ENCODE assay signal across 10 cellular contexts in the genomic region with DNA sequence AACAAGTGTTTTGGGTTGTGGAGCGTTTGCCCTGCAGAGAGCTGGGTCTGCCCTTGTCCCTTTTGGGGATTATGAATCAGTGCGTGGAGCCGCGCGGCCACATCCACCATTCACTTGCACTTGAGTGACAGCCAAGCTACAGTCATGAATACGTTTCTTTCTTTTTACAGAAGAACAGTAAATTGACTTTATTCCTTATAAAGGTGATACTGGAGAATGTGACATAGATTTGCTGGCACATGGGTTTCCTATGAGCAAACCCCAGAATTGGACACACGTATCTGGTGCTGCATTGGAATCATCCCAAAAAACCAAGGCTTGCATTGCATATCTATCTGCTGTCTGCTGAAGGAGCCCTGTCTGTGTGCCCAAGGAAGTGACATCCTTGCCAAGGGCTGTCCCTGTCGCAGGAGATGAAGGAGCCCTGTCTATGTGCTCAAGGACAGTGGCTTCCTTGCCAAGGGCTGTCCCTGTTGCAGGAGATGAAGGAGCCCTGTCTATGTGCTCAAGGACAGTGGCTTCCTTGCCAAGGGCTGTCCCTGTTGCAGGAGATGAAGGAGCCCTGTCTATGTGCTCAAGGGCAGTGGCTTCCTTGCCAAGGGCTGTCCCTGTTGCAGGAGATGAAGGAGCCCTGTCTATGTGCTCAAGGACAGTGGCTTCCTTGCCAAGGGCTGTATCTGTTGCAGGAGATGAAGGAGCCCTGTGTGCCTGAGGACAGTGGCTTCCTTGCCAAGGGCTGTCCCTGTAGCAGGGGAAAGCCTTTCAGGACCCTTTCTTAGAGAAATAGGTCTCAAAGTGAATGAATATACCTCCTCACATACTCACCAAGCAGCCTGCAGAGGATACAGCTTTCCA. TPM values are rescaled to one million over a fixed set of nuclear protein-coding genes. Genes with fewer than 3 reads are reported as not detected.
DNase-seq lines count a peak whose midpoint lies in the region; ATAC-seq, FAIRE-seq and TF ChIP-seq lines count a peak whose summit lies in the region.
"Not testable (repeated sequence)": the region's sequence is repeated elsewhere in the genome, so short reads cannot be mapped to it uniquely, and the experiment has no call there.
"Had no signal": no experiment of that assay in that cellular context is flagged by ENCODE, and none has a peak within 500 bp of the region (broad histone marks: within the 10 kb centered on the region; RNA-seq: fewer than 3 reads in every experiment).

No MANE protein-coding gene starts in this region.

- H3K4me2 ChIP-seq in MM.1S (ENCODE audit: low read depth, low read length); GM12878 (ENCODE audit: control insufficient read depth, insufficient read depth); HepG2 (ENCODE audit: low read depth, low read length); osteoblast (ENCODE audit: insufficient read depth, low read length): not testable (repeated sequence)

- H3K27ac Mint-ChIP-seq in effector memory CD8-positive, alpha-beta T cell = peak overlapping the region; percentile 44 to 80
- H3K27ac Mint-ChIP-seq in stimulated activated effector memory CD8-positive, alpha-beta T cell treated with anti-CD3 and anti-CD28 coated beads, Interleukin-12 subunit alpha, Interleukin-12 subunit beta, amount 100 ng/mL, for 72 hours = peak overlapping the region; percentile 96

- CTCF ChIA-PET in GM12878 (lab: Yijun Ruan, JAX); HepG2 (lab: Yijun Ruan, JAX; ENCODE audit: low intra/inter-chr PET ratio, low total read pairs): not testable (repeated sequence)

- H2AFZ ChIP-seq in MM.1S (ENCODE audit: low read length); GM12878 (ENCODE audit: control insufficient read depth, low read depth, low read length); HepG2 (ENCODE audit: low read length); osteoblast (ENCODE audit: low read length): not testable (repeated sequence)

- SMC1A ChIA-PET in GM12878 (lab: Charles Lee; ENCODE audit: uncharacterized antibody, unreplicated experiment) = not testable (repeated sequence)

- H3K4me3 Mint-ChIP-seq in effector memory CD8-positive, alpha-beta T cell; stimulated activated effector memory CD8-positive, alpha-beta T cell treated with anti-CD3 and anti-CD28 coated beads, Interleukin-12 subunit alpha, Interleukin-12 subunit beta, amount 100 ng/mL, for 72 hours: not testable (repeated sequence)

- 86% methylated on average over 8 of the region's 8 CpGs for WGBS in GM12878 (ENCODE audit: insufficient coverage, insufficient replicate concordance, low lambda C conversion rate, missing lambda C conversion rate)
- WGBS in HepG2 (ENCODE audit: low lambda C conversion rate) = 85% methylated on average over 8 of the region's 8 CpGs

- H3K79me2 ChIP-seq in MM.1S (ENCODE audit: low read length); GM12878 (ENCODE audit: control insufficient read depth, insufficient read depth, low read length); HepG2 (ENCODE audit: insufficient read depth, low read length); osteoblast (ENCODE audit: insufficient read depth, low read length): not testable (repeated sequence)

- in situ Hi-C loops in GM12878 (cut with MboI) = not testable (repeated sequence)
- in situ Hi-C loops in HepG2 (cut with HindIII; ENCODE audit: extremely low pct_ligation_motif_present, low pct_unique_long_range_greater_than_20kb) = loop anchor here (25.0 kb wide), 1 partner anchor 268 kb away; no protein-coding TSS in a partner anchor

- H3K36me3 ChIP-seq in MM.1S (replicated peaks; ENCODE audit: insufficient read depth, low read length); GM12878 (ENCODE audit: control insufficient read depth in 2 of 2, insufficient read depth in 2 of 2, low read length in 1 of 2): not testable (repeated sequence)
- H3K36me3 ChIP-seq in HepG2 (replicated peaks in 1 of 2; ENCODE audit: control insufficient read depth in 1 of 2, insufficient read depth in 2 of 2, low read length in 2 of 2) (peaks cover 6 to 15% of the 10 kb centered on the region in 2 experiments; a peak in 4 of 5 replicates), osteoblast (ENCODE audit: insufficient read depth, low read length) (peaks cover 31% of the 10 kb centered on the region)

- DNase-seq in 8988T (peak; percentile 9), MM.1S (peak; percentile 4), osteoblast (ENCODE audit: insufficient read length, low spot score, missing footprints) (peak; percentile 56)
- peak; percentile 55 for DNase-seq in activated CD8-positive, alpha-beta memory T cell treated with anti-CD3 and anti-CD28 coated beads, Interleukin-2, amount 50 U/mL, for 48 hours
- not testable (repeated sequence) for DNase-seq in GM12878 (ENCODE audit: low read depth, low spot score); effector memory CD8-positive, alpha-beta T cell; HepG2 (ENCODE audit: low spot score); stimulated activated effector memory CD8-positive, alpha-beta T cell treated with anti-CD3 and anti-CD28 coated beads, Interleukin-12 subunit alpha, Interleukin-12 subunit beta, amount 100 ng/mL, for 72 hours (ENCODE audit: low spot score in 2 of 2)

- H3K9ac ChIP-seq in MM.1S (ENCODE audit: low read length); GM12878 (ENCODE audit: control insufficient read depth, insufficient read depth, low read length); HepG2 (ENCODE audit: insufficient read depth, low read depth, low read length): not testable (repeated sequence)

- not testable (repeated sequence) for BruUV-seq in GM12878 (replicated peaks; lab: Mats Ljungman, UMichigan); HepG2 (replicated peaks; lab: Mats Ljungman, UMichigan)

- not testable (repeated sequence) for H3K4me1 ChIP-seq in MM.1S (ENCODE audit: low read length); GM12878 (ENCODE audit: control insufficient read depth, insufficient read depth, low read length); HepG2 (ENCODE audit: insufficient read depth, low read length)
- peaks cover 18% of the 10 kb centered on the region for H3K4me1 ChIP-seq in osteoblast (ENCODE audit: insufficient read depth, low read length)

- not testable (repeated sequence) for TF ChIP-seq RAD21 in GM12878 (IDR thresholded peaks at IDR 0.05; ENCODE audit: insufficient read depth, low read depth, low read length); HepG2 (CRISPR knock-in tag; IDR thresholded peaks at IDR 0.05)

- not testable (repeated sequence) for H3K9me3 Mint-ChIP-seq in effector memory CD8-positive, alpha-beta T cell; stimulated activated effector memory CD8-positive, alpha-beta T cell treated with anti-CD3 and anti-CD28 coated beads, Interleukin-12 subunit alpha, Interleukin-12 subunit beta, amount 100 ng/mL, for 72 hours

- TF ChIP-seq POLR2A in GM12878 (IDR thresholded peaks at IDR 0.05; ENCODE audit: low read depth, low read length); HepG2 (IDR thresholded peaks at IDR 0.05; ENCODE audit: insufficient read depth in 1 of 2, low read depth in 2 of 2, low read length in 2 of 2): not testable (repeated sequence)

- not testable (repeated sequence) for ATAC-seq in GM12878; effector memory CD8-positive, alpha-beta T cell (replicated peaks); HepG2; stimulated activated effector memory CD8-positive, alpha-beta T cell treated with anti-CD3 and anti-CD28 coated beads, Interleukin-12 subunit alpha, Interleukin-12 subunit beta, amount 100 ng/mL, for 72 hours

- intact Hi-C loops in GM12878 (cut with micrococcal nuclease; ENCODE audit: unreplicated experiment); HepG2 (cut with micrococcal nuclease; ENCODE audit: unreplicated experiment): not testable (repeated sequence)

- TF ChIP-seq CTCF in MM.1S (IDR thresholded peaks at IDR 0.05; ENCODE audit: low read length); GM12878 (IDR thresholded peaks at IDR 0.05 in 2 of 3, conservative IDR thresholded peaks at IDR 0.05 in 1 of 3; ENCODE audit: control insufficient read depth in 2 of 3, extremely low read depth in 1 of 3, insufficient read depth in 1 of 3, low read depth in 3 of 3, low read length in 3 of 3); HepG2 (CRISPR knock-in tag; IDR thresholded peaks at IDR 0.05); osteoblast (IDR thresholded peaks at IDR 0.05; ENCODE audit: extremely low read depth, low read depth, low read length): not testable (repeated sequence)

- H3K27me3 ChIP-seq in MM.1S (replicated peaks; ENCODE audit: insufficient read depth, low read length); GM12878 (replicated peaks in 1 of 2; ENCODE audit: control insufficient read depth in 2 of 2, insufficient read depth in 2 of 2, low read length in 1 of 2); HepG2 (ENCODE audit: control insufficient read depth in 1 of 2, insufficient read depth in 2 of 2, low read length in 2 of 2); osteoblast (ENCODE audit: insufficient read depth, low read length): not testable (repeated sequence)

- not testable (repeated sequence) for H3K9me3 ChIP-seq in MM.1S (replicated peaks; ENCODE audit: insufficient read depth, low read length); GM12878 (replicated peaks; ENCODE audit: control insufficient read depth, insufficient read depth, low read length); HepG2 (ENCODE audit: low read length); osteoblast (ENCODE audit: low read depth, low read length)

- H3K27ac ChIP-seq in MM.1S (ENCODE audit: low read length); GM12878 (ENCODE audit: control insufficient read depth, insufficient read depth); HepG2 (ENCODE audit: extremely low read length, insufficient read depth, low read length); osteoblast (ENCODE audit: low read depth, low read length): not testable (repeated sequence)

- not testable (repeated sequence) for H4K20me1 ChIP-seq in MM.1S (ENCODE audit: insufficient read depth, low read length); GM12878 (ENCODE audit: control insufficient read depth, insufficient read depth); HepG2 (ENCODE audit: insufficient read depth, low read length); osteoblast (ENCODE audit: insufficient read depth, low read length)

- not testable (repeated sequence) for H3K4me1 Mint-ChIP-seq in effector memory CD8-positive, alpha-beta T cell (ENCODE audit: low read depth in 2 of 2)
- H3K4me1 Mint-ChIP-seq in stimulated activated effector memory CD8-positive, alpha-beta T cell treated with anti-CD3 and anti-CD28 coated beads, Interleukin-12 subunit alpha, Interleukin-12 subunit beta, amount 100 ng/mL, for 72 hours = peaks cover 61% of the 10 kb centered on the region

- not testable (repeated sequence) for TF ChIP-seq EP300 in GM12878 (IDR thresholded peaks at IDR 0.05; ENCODE audit: borderline replicate concordance in 1 of 2, control insufficient read depth in 1 of 2, low read depth in 2 of 2, low read length in 2 of 2); HepG2 (IDR thresholded peaks at IDR 0.05; ENCODE audit: low read depth in 2 of 2, low read length in 2 of 2); HepG2 (CRISPR knock-in tag; IDR thresholded peaks at IDR 0.05; ENCODE audit: borderline replicate concordance)

- RAD21 ChIA-PET in GM12878 (lab: Charles Lee; ENCODE audit: unreplicated experiment) = not testable (repeated sequence)

- H3K9me2 ChIP-seq in MM.1S (replicated peaks; ENCODE audit: insufficient read depth, low read length) = not testable (repeated sequence)

- FAIRE-seq in GM12878 (lab: Jason Lieb, UNC); HepG2 (lab: Jason Lieb, UNC): not testable (repeated sequence)

- POLR2A ChIA-PET in GM12878 (lab: Charles Lee); HepG2 (lab: Yijun Ruan, JAX): not testable (repeated sequence)

- not testable (repeated sequence) for H3K4me3 ChIP-seq in MM.1S (ENCODE audit: low read length); GM12878; HepG2 (replicated peaks in 1 of 3; ENCODE audit: insufficient read depth in 1 of 3, low read depth in 2 of 3, low read length in 3 of 3); osteoblast (ENCODE audit: insufficient read depth, low read length)

- H3K27me3 Mint-ChIP-seq in effector memory CD8-positive, alpha-beta T cell = not testable (repeated sequence)

- H3F3A ChIP-seq in MM.1S (ENCODE audit: insufficient read depth, low read length) = not testable (repeated sequence)

- peaks cover 25% of the 10 kb centered on the region for H3K36me3 Mint-ChIP-seq in effector memory CD8-positive, alpha-beta T cell (ENCODE audit: insufficient read depth)
- H3K36me3 Mint-ChIP-seq in stimulated activated effector memory CD8-positive, alpha-beta T cell treated with anti-CD3 and anti-CD28 coated beads, Interleukin-12 subunit alpha, Interleukin-12 subunit beta, amount 100 ng/mL, for 72 hours = peaks cover 85% of the 10 kb centered on the region

RNA-seq across cellular contexts. Expression of a gene that starts 26.3 kb away (rescaled TPM):
- total RNA-seq in GM12878 (2013; cell fraction: nucleolus; rRNA removed) = 1.7 and 2.4 TPM in 2 replicates
- total RNA-seq in GM12878 (2014; rRNA removed) (0.17 TPM in 1 of 2 replicates, not detected in the other), GM12878 (2014; rRNA removed; fragmentation: Illumina TruSeq; extraction: Trizol) (0.18 and 0.22 TPM in 2 replicates), GM12878 (2021) (0.13 and 0.46 TPM in 2 replicates), HepG2 (2016; rRNA removed; fragmentation: Illumina TruSeq; extraction: Trizol) (0.24 TPM in 1 of 2 replicates, not detected in the other), osteoblast (0.36 and 1.2 TPM in 2 replicates)
- polyA plus RNA-seq in GM12878 (2011; ENCODE audit: low read depth) = 0.47 TPM
- polyA plus RNA-seq in GM12878 (2011; rRNA removed) (0.07 TPM in 1 of 2 replicates, not detected in the other), GM12878 (2014; fragmentation: Illumina TruSeq; extraction: Trizol) (0.38 TPM in 1 of 2 replicates, not detected in the other), GM12878 (2014; fragmentation: Nextera tagmentation; extraction: Ambion mirVana) (under 1 TPM; 0.04 to 0.06 TPM), GM12878 (2014; rRNA removed) (0.13 and 0.80 TPM in 2 replicates), GM12878 (2016; fragmentation: Nextera tagmentation; extraction: Ambion mirVana) (not detected), HepG2 (2011; rRNA removed) (0.83 and 1.2 TPM in 2 replicates)
- polyA plus RNA-seq in GM12878 (2011; cell fraction: cytosol; rRNA removed) = 0.09 TPM in 1 of 2 replicates, not detected in the other
- polyA plus RNA-seq in GM12878 (2011; cell fraction: nucleus; rRNA removed) = 0.19 and 0.63 TPM in 2 replicates
- 0.39 and 0.50 TPM in 2 replicates for polyA plus RNA-seq in GM12878 (2012)
- polyA minus RNA-seq in GM12878 (2011; rRNA and poly(A)+ RNA removed) = 0.31 TPM in 1 of 2 replicates, not detected in the other
- polyA minus RNA-seq in GM12878 (2011; cell fraction: cytosol; rRNA and poly(A)+ RNA removed) = not detected in 2 replicates
- 0.19 TPM in 1 of 2 replicates, not detected in the other for polyA minus RNA-seq in GM12878 (2011; cell fraction: nucleus; rRNA and poly(A)+ RNA removed)
- not detected in 2 replicates for total RNA-seq in HepG2 (2016; cell fraction: cytosol; rRNA removed; fragmentation: Illumina TruSeq; extraction: Trizol; ENCODE audit: low read depth)
- total RNA-seq in HepG2 (2016; cell fraction: insoluble cytoplasmic fraction; rRNA removed; fragmentation: Illumina TruSeq; extraction: Trizol) = 0.09 TPM in 1 of 2 replicates, not detected in the other
- total RNA-seq in HepG2 (2016; cell fraction: membrane; rRNA removed; fragmentation: Illumina TruSeq; extraction: Trizol) = not detected in 2 replicates
- 0.34 TPM in 1 of 2 replicates, not detected in the other for total RNA-seq in HepG2 (2016; cell fraction: nucleus; rRNA removed; fragmentation: Illumina TruSeq; extraction: Trizol)
- polyA plus RNA-seq in HepG2 (2011; cell fraction: cytosol; rRNA removed) = 0.35 and 0.39 TPM in 2 replicates
- polyA plus RNA-seq in HepG2 (2011; cell fraction: nucleus; rRNA removed) = 4.6 and 6.0 TPM in 2 replicates
- 1.5 and 1.9 TPM in 2 replicates for polyA plus RNA-seq in HepG2 (2012)
- polyA plus RNA-seq in HepG2 (2016; cell fraction: cytosol; fragmentation: Illumina TruSeq; extraction: Trizol; ENCODE audit: low read depth) = 0.11 TPM in 1 of 2 replicates, not detected in the other
- 0.23 TPM in 1 of 2 replicates, not detected in the other for polyA plus RNA-seq in HepG2 (2016; cell fraction: insoluble cytoplasmic fraction; fragmentation: Illumina TruSeq; extraction: Trizol; ENCODE audit: low read depth)
- 0.16 and 0.24 TPM in 2 replicates for polyA plus RNA-seq in HepG2 (2016; cell fraction: membrane; fragmentation: Illumina TruSeq; extraction: Trizol; ENCODE audit: low read depth)
- 0.79 and 1.7 TPM in 2 replicates for polyA plus RNA-seq in HepG2 (2016; cell fraction: nucleus; fragmentation: Illumina TruSeq; extraction: Trizol; ENCODE audit: insufficient read depth, low read depth)
- polyA minus RNA-seq in HepG2 (2011; rRNA and poly(A)+ RNA removed; ENCODE audit: low replicate concordance) = 0.23 and 0.48 TPM in 2 replicates
- not detected in 2 replicates for polyA minus RNA-seq in HepG2 (2011; cell fraction: cytosol; rRNA and poly(A)+ RNA removed)
- polyA minus RNA-seq in HepG2 (2011; cell fraction: nucleus; rRNA and poly(A)+ RNA removed) = 1.2 TPM in 1 of 2 replicates, not detected in the other
- total RNA-seq: GM23248 had no signal
- polyA plus RNA-seq: CD14-positive monocyte, GM23248 had no signal
